Comparison of ENCODE assay signal across 8 cellular contexts in the genomic region with DNA sequence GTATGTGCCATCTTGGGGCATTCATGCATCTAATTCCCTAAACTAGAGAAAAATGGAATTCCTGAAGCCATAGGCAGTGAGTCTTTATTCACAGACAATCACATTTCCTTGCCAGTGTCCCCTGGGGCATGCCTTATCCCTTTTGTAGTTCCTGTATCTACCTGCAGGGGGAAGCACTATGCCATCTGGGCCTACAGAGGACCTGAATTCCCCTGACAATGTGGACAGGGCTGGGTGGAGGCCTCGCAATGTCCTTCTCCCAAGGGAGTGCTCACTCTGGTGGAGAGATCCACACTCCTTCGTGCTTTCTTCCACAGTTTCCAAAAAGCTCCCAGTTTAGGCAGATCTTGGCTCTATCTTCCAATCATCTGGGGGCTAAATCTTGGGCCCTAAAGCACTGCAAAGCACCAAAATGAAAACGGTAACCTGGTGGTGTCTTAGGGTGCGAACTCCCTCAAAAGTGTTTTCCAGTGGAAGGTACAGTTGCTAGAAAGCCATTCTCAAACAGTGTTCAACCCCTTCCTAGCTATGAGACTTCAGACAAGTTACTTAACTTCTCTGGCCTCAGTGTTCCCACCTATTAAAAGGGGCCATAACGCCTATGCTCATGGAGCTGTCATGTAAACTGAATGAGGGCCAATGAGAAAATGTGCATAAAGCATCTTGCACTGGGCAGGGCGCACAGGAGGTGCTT.
DNase-seq lines count a peak whose midpoint lies in the region; ATAC-seq lines count a peak whose summit lies in the region.

No MANE protein-coding gene starts in this region.

- no CpG with 5 or more reads among the region's 6 CpGs for WGBS in iPS DF 6.9 (ENCODE audit: insufficient coverage, insufficient read length)

- H3K36me3 ChIP-seq in iPS DF 6.9 (ENCODE audit: control insufficient read depth, insufficient read depth, low read length), result no peaks in the 10 kb centered on the region

- no peaks in the 10 kb centered on the region for H3K4me1 ChIP-seq in iPS DF 6.9 (ENCODE audit: control insufficient read depth, insufficient read depth, low read length)

- ATAC-seq in GM21737 (IDR thresholded peaks at IDR 0.05; ENCODE audit: unreplicated experiment), result no peak

- H3K9me3 ChIP-seq in iPS DF 6.9 (ENCODE audit: control insufficient read depth, insufficient read depth, low read length), result no peaks in the 10 kb centered on the region

- no peak overlapping the region for H3K4me3 ChIP-seq in iPS DF 6.9 (ENCODE audit: low read length)

- no peaks in the 10 kb centered on the region for H3K27me3 ChIP-seq in iPS DF 6.9 (ENCODE audit: control insufficient read depth, insufficient read depth, low read length)

- DNase-seq in GM04503 (ENCODE audit: low read depth) (peak; percentile 31), HCEC 1CT (peak; percentile 64), NCI-H1105 treated with DMSO at 0.1 percent for 48 hours (lab: John Stamatoyannopoulos, UW) (peak; percentile 43), T1000 (lab: John Stamatoyannopoulos, UW) (peak; percentile 43), astrocyte of the hippocampus (ENCODE audit: low read depth, low spot score) (peak; percentile 88), iPS DF 6.9 (ENCODE audit: low read depth, low spot score) (peak; percentile 71)
- DNase-seq in stimulated activated CD4-positive, alpha-beta T cell treated with anti-CD3 and anti-CD28 coated beads, Interleukin-15, amount 100 ng/mL, for 24 hours, result peak; percentile 71

- no peak overlapping the region for H3K27ac ChIP-seq in iPS DF 6.9 (ENCODE audit: low read length)

Comparison
In these comparisons a context has a peak if more than half of its experiments do, and no peak if none do; other contexts are left out.
1. DNase-seq: peak in every context shown above with its lines; median percentile 88 in astrocyte of the hippocampus; 71 in iPS DF 6.9; 71 in stimulated activated CD4-positive, alpha-beta T cell treated with anti-CD3 and anti-CD28 coated beads, Interleukin-15, amount 100 ng/mL, for 24 hours; 64 in HCEC 1CT; 43 in NCI-H1105 treated with DMSO at 0.1 percent for 48 hours; 43 in T1000; 31 in GM04503.